ENCODE assay signal across 1 cellular context in the genomic region with DNA sequence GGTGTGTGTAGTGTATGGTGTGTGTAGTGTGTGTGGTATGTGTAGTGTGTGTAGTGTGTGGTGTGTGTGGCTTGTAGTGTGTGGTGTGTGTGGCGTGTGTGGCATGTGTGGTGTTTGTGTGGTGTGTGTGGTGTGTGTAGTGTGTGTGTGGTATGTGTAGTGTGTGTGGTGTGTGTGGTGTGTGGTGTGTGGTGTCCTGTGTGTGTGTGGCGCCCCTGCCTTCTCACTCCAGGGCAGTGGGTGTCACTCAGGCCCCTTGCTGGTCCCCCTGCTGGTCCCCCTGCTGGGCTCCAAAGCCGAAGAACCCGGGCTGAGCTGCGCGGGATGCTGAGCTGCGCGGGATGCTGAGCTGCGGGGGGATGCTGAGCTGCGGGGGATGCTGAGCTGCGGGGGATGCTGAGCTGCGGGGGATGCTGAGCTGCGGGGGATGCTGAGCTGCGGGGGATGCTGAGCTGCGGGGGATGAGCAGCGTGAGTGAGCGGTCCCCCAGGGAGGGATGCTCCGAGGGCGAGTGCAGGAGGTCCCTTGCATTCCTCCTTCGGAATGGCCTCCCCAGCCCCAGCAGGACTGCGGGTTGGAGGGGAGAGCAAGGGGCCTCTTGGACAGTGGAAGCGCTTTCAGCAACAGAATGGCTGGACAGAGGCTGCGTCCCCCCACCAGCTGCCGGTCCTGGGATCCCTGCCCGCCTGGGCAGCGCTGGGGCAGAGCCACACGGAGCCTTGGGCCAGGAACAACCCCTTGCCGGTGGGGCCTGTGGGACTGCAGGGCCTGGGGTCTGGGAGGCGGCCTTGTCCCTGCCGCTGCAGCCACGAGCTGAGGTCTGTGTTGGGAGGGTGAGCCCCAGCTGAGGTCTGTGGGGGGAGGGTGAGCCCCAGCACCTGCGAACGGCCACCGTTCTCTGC.
TF ChIP-seq lines count a peak whose summit lies in the region.

No MANE protein-coding gene starts in this region.

TF ChIP-seq in GM12878, 131 proteins besides CTCF, POLR2A, EP300 and RAD21:
- TF ChIP-seq SP1 (IDR thresholded peaks at IDR 0.05; ENCODE audit: low read depth, low read length) (no peak), YBX1 (IDR thresholded peaks at IDR 0.05) (no peak), EED (IDR thresholded peaks at IDR 0.05; ENCODE audit: low read depth) (no peak), TCF12 (IDR thresholded peaks at IDR 0.05; ENCODE audit: low read depth, low read length) (peak; percentile 53; the same call in 1 of the 2 replicates), HDGF (IDR thresholded peaks at IDR 0.05) (peak; percentile 40; the same call in 1 of the 2 replicates), ATF7 (IDR thresholded peaks at IDR 0.05; ENCODE audit: low read depth) (no peak), E4F1 (IDR thresholded peaks at IDR 0.05; ENCODE audit: borderline replicate concordance, partially characterized antibody) (no peak), RELA (IDR thresholded peaks at IDR 0.05; ENCODE audit: borderline replicate concordance, partially characterized antibody) (no peak), LARP7 (IDR thresholded peaks at IDR 0.05) (no peak), DPF2 (IDR thresholded peaks at IDR 0.05) (no peak), EGR1 (IDR thresholded peaks at IDR 0.05; ENCODE audit: borderline replicate concordance in 1 of 2, low read depth in 2 of 2, low read length in 2 of 2) (0 out of 3 replicates have a peak, but pooled peaks of 1 of the 2 experiments have one; percentile 22), IKZF1 (conservative IDR thresholded peaks at IDR 0.05) (peak; percentile 58)
- TF ChIP-seq, protein P1, sequence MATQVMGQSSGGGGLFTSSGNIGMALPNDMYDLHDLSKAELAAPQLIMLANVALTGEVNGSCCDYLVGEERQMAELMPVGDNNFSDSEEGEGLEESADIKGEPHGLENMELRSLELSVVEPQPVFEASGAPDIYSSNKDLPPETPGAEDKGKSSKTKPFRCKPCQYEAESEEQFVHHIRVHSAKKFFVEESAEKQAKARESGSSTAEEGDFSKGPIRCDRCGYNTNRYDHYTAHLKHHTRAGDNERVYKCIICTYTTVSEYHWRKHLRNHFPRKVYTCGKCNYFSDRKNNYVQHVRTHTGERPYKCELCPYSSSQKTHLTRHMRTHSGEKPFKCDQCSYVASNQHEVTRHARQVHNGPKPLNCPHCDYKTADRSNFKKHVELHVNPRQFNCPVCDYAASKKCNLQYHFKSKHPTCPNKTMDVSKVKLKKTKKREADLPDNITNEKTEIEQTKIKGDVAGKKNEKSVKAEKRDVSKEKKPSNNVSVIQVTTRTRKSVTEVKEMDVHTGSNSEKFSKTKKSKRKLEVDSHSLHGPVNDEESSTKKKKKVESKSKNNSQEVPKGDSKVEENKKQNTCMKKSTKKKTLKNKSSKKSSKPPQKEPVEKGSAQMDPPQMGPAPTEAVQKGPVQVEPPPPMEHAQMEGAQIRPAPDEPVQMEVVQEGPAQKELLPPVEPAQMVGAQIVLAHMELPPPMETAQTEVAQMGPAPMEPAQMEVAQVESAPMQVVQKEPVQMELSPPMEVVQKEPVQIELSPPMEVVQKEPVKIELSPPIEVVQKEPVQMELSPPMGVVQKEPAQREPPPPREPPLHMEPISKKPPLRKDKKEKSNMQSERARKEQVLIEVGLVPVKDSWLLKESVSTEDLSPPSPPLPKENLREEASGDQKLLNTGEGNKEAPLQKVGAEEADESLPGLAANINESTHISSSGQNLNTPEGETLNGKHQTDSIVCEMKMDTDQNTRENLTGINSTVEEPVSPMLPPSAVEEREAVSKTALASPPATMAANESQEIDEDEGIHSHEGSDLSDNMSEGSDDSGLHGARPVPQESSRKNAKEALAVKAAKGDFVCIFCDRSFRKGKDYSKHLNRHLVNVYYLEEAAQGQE (IDR thresholded peaks at IDR 0.05; ENCODE audit: low read depth, low read length), result peak; percentile 71
- TF ChIP-seq, protein P2, sequence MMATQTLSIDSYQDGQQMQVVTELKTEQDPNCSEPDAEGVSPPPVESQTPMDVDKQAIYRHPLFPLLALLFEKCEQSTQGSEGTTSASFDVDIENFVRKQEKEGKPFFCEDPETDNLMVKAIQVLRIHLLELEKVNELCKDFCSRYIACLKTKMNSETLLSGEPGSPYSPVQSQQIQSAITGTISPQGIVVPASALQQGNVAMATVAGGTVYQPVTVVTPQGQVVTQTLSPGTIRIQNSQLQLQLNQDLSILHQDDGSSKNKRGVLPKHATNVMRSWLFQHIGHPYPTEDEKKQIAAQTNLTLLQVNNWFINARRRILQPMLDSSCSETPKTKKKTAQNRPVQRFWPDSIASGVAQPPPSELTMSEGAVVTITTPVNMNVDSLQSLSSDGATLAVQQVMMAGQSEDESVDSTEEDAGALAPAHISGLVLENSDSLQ (IDR thresholded peaks at IDR 0.05), result peak; percentile 52
TF ChIP-seq in GM12878: peak in this region for 6.
